ENCODE assay signal across 9 cellular contexts in genomic region chr2:45653125-45653524, GRCh38. TPM values are rescaled to one million over a fixed set of nuclear protein-coding genes. Genes with fewer than 3 reads are reported as not detected.
DNase-seq lines count a peak whose midpoint lies in the region; ATAC-seq and TF ChIP-seq lines count a peak whose summit lies in the region.
"Had no signal": no experiment of that assay in that cellular context is flagged by ENCODE, and none has a peak within 500 bp of the region (broad histone marks: within the 10 kb centered on the region; RNA-seq: fewer than 3 reads in every experiment).

No MANE protein-coding gene starts in this region.

- TF ChIP-seq RAD21 in HCT116 (IDR thresholded peaks at IDR 0.05; ENCODE audit: low read depth), result no peak

- CTCF ChIA-PET in HCT116 (lab: Charles Lee), result interaction anchor here (1.7 kb wide), 1 partner anchor 126 kb away, joined by 4 read pairs; no protein-coding TSS in a partner anchor
- CTCF ChIA-PET in mammary epithelial cell (lab: Charles Lee; ENCODE audit: low non-redundant PET), result no interaction called here
- CTCF ChIA-PET in naive thymus-derived CD4-positive, alpha-beta T cell (lab: Charles Lee), result no interaction called here

- H3K9ac ChIP-seq in HCT116 (ENCODE audit: low read length) (no peak overlapping the region), mammary epithelial cell (ENCODE audit: insufficient read depth, low read length) (no peak overlapping the region)

- peaks cover 0 to 7% (median 0%) of the 10 kb centered on the region in 11 donors for H3K9me3 Mint-ChIP-seq in naive thymus-derived CD4-positive, alpha-beta T cell

- BruUV-seq in HCT116 (replicated peaks; lab: Mats Ljungman, UMichigan), result no TSS peak
- BruUV-seq in mammary epithelial cell (replicated peaks; lab: Mats Ljungman, UMichigan), result no TSS peak

- peak overlapping the region; percentile 83 to 92 (median 90) for H3K4me3 Mint-ChIP-seq in naive thymus-derived CD4-positive, alpha-beta T cell

- H3K9me3 ChIP-seq in HCT116 (ENCODE audit: control insufficient read depth in 1 of 2, insufficient read depth in 1 of 2, low read depth in 1 of 2, low read length in 2 of 2) (no peaks in the 10 kb centered on the region), mammary epithelial cell (replicated peaks; ENCODE audit: insufficient read depth, low read length) (no peaks in the 10 kb centered on the region)
- no peaks in the 10 kb centered on the region for H3K9me3 ChIP-seq in naive thymus-derived CD4-positive, alpha-beta T cell (ENCODE audit: control insufficient read depth in 2 of 3, low read length in 3 of 3)

- H3K4me1 Mint-ChIP-seq in naive thymus-derived CD4-positive, alpha-beta T cell, result peaks cover 16 to 42% (median 34%) of the 10 kb centered on the region in 7 donors

- peak overlapping the region; percentile 97 for H3K4me3 ChIP-seq in ACC112 (ENCODE audit: low read depth, low read length)
- H3K4me3 ChIP-seq in HCT116 (replicated peaks in 1 of 2; ENCODE audit: low read depth in 1 of 2, low read length in 2 of 2), result no peak overlapping the region
- peak overlapping the region; percentile 60 to 82 (median 70) for H3K4me3 ChIP-seq in mammary epithelial cell (replicated peaks in 1 of 3; ENCODE audit: insufficient read depth in 1 of 3, low read depth in 2 of 3, low read length in 3 of 3)
- H3K4me3 ChIP-seq in naive thymus-derived CD4-positive, alpha-beta T cell (ENCODE audit: low read length), result peak overlapping the region; percentile 83

- 56% methylated on average over 2 of the region's 2 CpGs for WGBS in mammary epithelial cell (ENCODE audit: low coverage, missing lambda C conversion rate)

- H2AFZ ChIP-seq in ACC112 (ENCODE audit: low read length, unreplicated experiment) (peak overlapping the region; percentile 19), HCT116 (ENCODE audit: low read depth, low read length, poor library complexity, severe bottlenecking) (no peak overlapping the region), mammary epithelial cell (ENCODE audit: low read depth, low read length) (no peak overlapping the region)

- H3K9me2 ChIP-seq in HCT116 (ENCODE audit: insufficient read depth), result no peaks in the 10 kb centered on the region

- peak overlapping the region; percentile 94; the same call in 1 of the 2 replicates for H3K4me2 ChIP-seq in HCT116 (ENCODE audit: low read length)
- peak overlapping the region; percentile 87 for H3K4me2 ChIP-seq in mammary epithelial cell (ENCODE audit: insufficient read depth, low read depth, low read length)

- TF ChIP-seq POLR2A in HCT116 (IDR thresholded peaks at IDR 0.05; ENCODE audit: borderline replicate concordance, extremely low read depth, insufficient read depth, insufficient read length), result no peak

- peaks cover 0 to 4% (median 0%) of the 10 kb centered on the region in 5 donors for H3K36me3 Mint-ChIP-seq in naive thymus-derived CD4-positive, alpha-beta T cell

- DNase-seq in HCT116 (ENCODE audit: low read depth, low spot score), result no peak
- no peak for DNase-seq in mammary epithelial cell
- DNase-seq in naive thymus-derived CD4-positive, alpha-beta T cell, result no peak
- no peak for DNase-seq in NCI-H774 (lab: John Stamatoyannopoulos, UW)
- DNase-seq in SKM-1 (lab: John Stamatoyannopoulos, UW; ENCODE audit: unreplicated experiment), result no peak
- no peak for DNase-seq in CD1c-positive myeloid dendritic cell (ENCODE audit: extremely low spot score)
- DNase-seq: NK-92 treated with Interleukin-12 subunit alpha and Interleukin-12 subunit beta, amount 100 ng/mL, for 24 hours had no signal

- H3K79me2 ChIP-seq in ACC112 (ENCODE audit: control insufficient read depth, insufficient read depth, low read length, unreplicated experiment) (peaks cover 43% of the 10 kb centered on the region), HCT116 (ENCODE audit: insufficient read depth, low read length) (peaks cover 53% of the 10 kb centered on the region), mammary epithelial cell (ENCODE audit: insufficient read depth, low read length) (peaks cover 22% of the 10 kb centered on the region)

- no peak for TF ChIP-seq CTCF in HCT116 (IDR thresholded peaks at IDR 0.05 in 2 of 3, conservative IDR thresholded peaks at IDR 0.05 in 1 of 3; ENCODE audit: borderline replicate concordance in 1 of 3, insufficient read depth in 1 of 3, low read depth in 2 of 3, low read length in 2 of 3)
- no peak for TF ChIP-seq CTCF in mammary epithelial cell (conservative IDR thresholded peaks at IDR 0.05 in 1 of 2, IDR thresholded peaks at IDR 0.05 in 1 of 2; ENCODE audit: extremely low read depth in 1 of 2, insufficient read depth in 1 of 2, low read depth in 1 of 2, low read length in 2 of 2)

- POLR2A ChIA-PET in HCT116 (lab: Charles Lee), result no interaction called here
- POLR2A ChIA-PET in naive thymus-derived CD4-positive, alpha-beta T cell (lab: Charles Lee), result no interaction called here

- in situ Hi-C loops in mammary epithelial cell (cut with MboI; ENCODE audit: low sequenced_read_pairs in 2 of 2), result no loop called here

- RAD21 ChIA-PET in HCT116 (lab: Charles Lee; ENCODE audit: low non-redundant PET in 1 of 2, low total read pairs in 2 of 2, uncharacterized antibody in 2 of 2, unreplicated experiment in 2 of 2), result no interaction called here

- ATAC-seq in HCT116 (no peak), GM21786 (IDR thresholded peaks at IDR 0.05; ENCODE audit: unreplicated experiment) (no peak)
- ATAC-seq in naive thymus-derived CD4-positive, alpha-beta T cell, result no peak

- intact Hi-C loops in HCT116 (cut with micrococcal nuclease), result no loop called here
- intact Hi-C loops in mammary epithelial cell (cut with micrococcal nuclease), result loop anchor here (5.0 kb wide), 2 partner anchors 44 to 209 kb away; no protein-coding TSS in a partner anchor
- intact Hi-C loops in naive thymus-derived CD4-positive, alpha-beta T cell (cut with micrococcal nuclease), result loop anchor here (5.0 to 10.0 kb wide), 3 partner anchors 212 to 1291 kb away; partner anchors contain the start of genes CAMKMT (in 2 of the 2) and PREPL (in 2 of the 2)

- H3K36me3 ChIP-seq in ACC112 (ENCODE audit: insufficient read depth, low read length) (no peaks in the 10 kb centered on the region), HCT116 (ENCODE audit: control insufficient read depth in 1 of 2, insufficient read depth in 2 of 2, low read length in 2 of 2) (no peaks in the 10 kb centered on the region), mammary epithelial cell (ENCODE audit: insufficient read depth, low read length) (no peaks in the 10 kb centered on the region)
- peaks cover 0 to 12% (median 0%) of the 10 kb centered on the region in 3 experiments for H3K36me3 ChIP-seq in naive thymus-derived CD4-positive, alpha-beta T cell (ENCODE audit: control insufficient read depth in 2 of 3, insufficient read depth in 3 of 3, low read length in 3 of 3)

- dilution Hi-C loops in mammary epithelial cell (cut with HindIII; ENCODE audit: low sequenced_read_pairs), result no loop called here

- H3K27ac Mint-ChIP-seq in naive thymus-derived CD4-positive, alpha-beta T cell, result peak overlapping the region in 5 of 9 donors; percentile 78 to 87 (median 80)

- H4K20me1 ChIP-seq in HCT116 (ENCODE audit: insufficient read depth) (no peaks in the 10 kb centered on the region), mammary epithelial cell (ENCODE audit: insufficient read depth, low read length) (no peaks in the 10 kb centered on the region)

- H3K27me3 ChIP-seq in ACC112 (ENCODE audit: insufficient read depth, low read length), result no peaks in the 10 kb centered on the region
- H3K27me3 ChIP-seq in HCT116 (ENCODE audit: insufficient read depth, low read length), result no peaks in the 10 kb centered on the region
- H3K27me3 ChIP-seq in mammary epithelial cell (ENCODE audit: insufficient read depth, low read length), result no peaks in the 10 kb centered on the region
- peaks cover 0 to 3% of the 10 kb centered on the region in 2 donors for H3K27me3 ChIP-seq in naive thymus-derived CD4-positive, alpha-beta T cell (ENCODE audit: control insufficient read depth in 2 of 2, insufficient read depth in 2 of 2, low read length in 2 of 2)

- H3K4me1 ChIP-seq in ACC112 (ENCODE audit: control insufficient read depth, insufficient read depth, low read length, unreplicated experiment) (peaks cover 19% of the 10 kb centered on the region), HCT116 (ENCODE audit: control insufficient read depth in 1 of 2, insufficient read depth in 2 of 2, low read length in 2 of 2) (peaks cover 9 to 16% of the 10 kb centered on the region in 2 experiments), mammary epithelial cell (ENCODE audit: insufficient read depth, low read length) (peaks cover 17% of the 10 kb centered on the region)
- H3K4me1 ChIP-seq in naive thymus-derived CD4-positive, alpha-beta T cell (ENCODE audit: control insufficient read depth in 2 of 2, insufficient read depth in 2 of 2, low read length in 2 of 2), result peaks cover 10 to 11% of the 10 kb centered on the region in 2 donors

- H3K27ac ChIP-seq in ACC112 (ENCODE audit: low read depth, low read length) (no peak overlapping the region), HCT116 (ENCODE audit: low read depth, low read length) (no peak overlapping the region), mammary epithelial cell (ENCODE audit: insufficient read depth, low read depth, low read length) (no peak overlapping the region)
- no peak overlapping the region for H3K27ac ChIP-seq in naive thymus-derived CD4-positive, alpha-beta T cell (ENCODE audit: low read depth, low read length)

- peaks cover 0 to 21% (median 0%) of the 10 kb centered on the region in 5 donors for H3K27me3 Mint-ChIP-seq in naive thymus-derived CD4-positive, alpha-beta T cell

TF ChIP-seq in HCT116, 20 proteins besides CTCF, POLR2A, EP300 and RAD21 (continues in another document):
- no peak for TF ChIP-seq EZH2phosphoT487 (IDR thresholded peaks at IDR 0.05; ENCODE audit: borderline replicate concordance)
- TF ChIP-seq CBX3 (IDR thresholded peaks at IDR 0.05; ENCODE audit: low read depth), result no peak
- no peak for TF ChIP-seq CEBPB (IDR thresholded peaks at IDR 0.05; ENCODE audit: low read depth)
- no peak for TF ChIP-seq ZFX (IDR thresholded peaks at IDR 0.05)
- no peak for TF ChIP-seq EGR1 (IDR thresholded peaks at IDR 0.05; ENCODE audit: low read depth)
- TF ChIP-seq MAX (IDR thresholded peaks at IDR 0.05), result no peak

RNA-seq across cellular contexts. Expression of gene PRKCE, which starts 1.6 kb away (rescaled TPM):
- 14.8 TPM for total RNA-seq in HCT116 (2021; ENCODE audit: unreplicated experiment)
- 6.2 and 6.4 TPM in 2 replicates for polyA plus RNA-seq in HCT116 (2012)
- 1 to 10 TPM; 4.3 to 7.2 TPM for total RNA-seq in mammary epithelial cell
- polyA plus RNA-seq in mammary epithelial cell, result 2.3 TPM
- polyA minus RNA-seq in mammary epithelial cell, result 14.0 TPM
- total RNA-seq in naive thymus-derived CD4-positive, alpha-beta T cell, result 10 to 100 TPM; 18.5 to 37.9 (median 20.4) TPM
- 1 to 10 TPM; 1.4 to 2.3 TPM for polyA plus RNA-seq in naive thymus-derived CD4-positive, alpha-beta T cell

RNA-seq across cellular contexts. Expression of gene SRBD1, which starts 42.1 kb away (rescaled TPM):
- total RNA-seq in HCT116 (2021; ENCODE audit: unreplicated experiment), result 20.6 TPM
- polyA plus RNA-seq in HCT116 (2012), result 5.6 and 7.4 TPM in 2 replicates
- 10 to 100 TPM; 14.3 to 18.8 TPM for total RNA-seq in mammary epithelial cell
- polyA plus RNA-seq in mammary epithelial cell, result 4.8 TPM
- 25.9 TPM for polyA minus RNA-seq in mammary epithelial cell
- 10 to 100 TPM; 17.7 to 28.1 (median 23.3) TPM for total RNA-seq in naive thymus-derived CD4-positive, alpha-beta T cell
- 10 to 100 TPM; 14.0 to 15.1 TPM for polyA plus RNA-seq in naive thymus-derived CD4-positive, alpha-beta T cell

Comparison
In these comparisons a context has a peak if more than half of its experiments do, and no peak if none do; other contexts are left out.
1. H3K4me3 ChIP-seq: peak in ACC112 (single experiment), mammary epithelial cell (3 of 3) and naive thymus-derived CD4-positive, alpha-beta T cell (single experiment); none in HCT116 (0 of 2).